Comparison of ENCODE assay signal across 10 cellular contexts in the genomic region with DNA sequence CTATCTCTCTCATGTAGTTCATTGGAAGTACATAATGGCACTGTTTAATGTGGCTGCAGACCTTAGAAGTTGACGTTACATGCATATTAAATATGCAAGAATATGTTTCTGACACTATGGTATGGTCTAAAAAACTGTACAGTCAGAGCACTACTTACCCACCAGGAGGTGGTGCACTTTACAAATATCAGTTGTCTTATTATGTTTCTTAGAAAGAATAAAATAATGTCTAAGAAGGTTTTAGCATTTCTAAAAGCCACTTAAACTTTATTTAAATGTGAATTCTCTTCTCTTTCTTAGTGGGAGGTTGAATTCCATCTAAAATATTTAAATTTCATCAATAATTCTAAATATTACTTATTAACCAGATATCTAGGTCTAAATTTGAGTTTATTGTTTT. TPM values are rescaled to one million over a fixed set of nuclear protein-coding genes. Genes with fewer than 3 reads are reported as not detected.
A peak's percentile ranks its signal among the peaks of the same experiment; 100 is the strongest.
DNase-seq lines count a peak whose midpoint lies in the region; ATAC-seq, FAIRE-seq and TF ChIP-seq lines count a peak whose summit lies in the region.
"Had no signal": no experiment of that assay in that cellular context is flagged by ENCODE, and none has a peak within 500 bp of the region (broad histone marks: within the 10 kb centered on the region; RNA-seq: fewer than 3 reads in every experiment).

No MANE protein-coding gene starts in this region.

- H3K27ac Mint-ChIP-seq in activated T-helper 2 cell treated with anti-CD3 and anti-CD28 coated beads, Interferon-gamma antibody, Interleukin-2, Interleukin-4, amounts not matched to agents 10 μg/mL and 5 μg/mL and 100 μg/mL, durations not matched to agents 14 hours and 24 hours and 36 hours, result no peak overlapping the region

- TF ChIP-seq CTCF in psoas muscle (IDR thresholded peaks at IDR 0.05), result no peak

- no peak overlapping the region for H3K4me3 ChIP-seq in psoas muscle

- no peaks in the 10 kb centered on the region for H3K36me3 ChIP-seq in psoas muscle (ENCODE audit: insufficient read depth in 1 of 2, low read depth in 1 of 2)

- peak; percentile 41 for FAIRE-seq in colon (lab: Jason Lieb, UNC)

- intact Hi-C loops in activated T-helper 2 cell treated with anti-CD3 and anti-CD28 coated beads, Interferon-gamma antibody, Interleukin-2, Interleukin-4, amounts not matched to agents 10 μg/mL and 5 μg/mL and 100 μg/mL, durations not matched to agents 14 hours and 24 hours and 36 hours (cut with micrococcal nuclease), result no loop called here
- intact Hi-C loops in psoas muscle (cut with DNase I), result no loop called here

- H3K9me3 Mint-ChIP-seq in activated T-helper 2 cell treated with anti-CD3 and anti-CD28 coated beads, Interferon-gamma antibody, Interleukin-2, Interleukin-4, amounts not matched to agents 10 μg/mL and 5 μg/mL and 100 μg/mL, durations not matched to agents 14 hours and 24 hours and 36 hours, result no peaks in the 10 kb centered on the region

- no peak overlapping the region for H3K27ac ChIP-seq in psoas muscle
- H3K27ac ChIP-seq: parathyroid adenoma had no signal

- H3K36me3 Mint-ChIP-seq in activated T-helper 2 cell treated with anti-CD3 and anti-CD28 coated beads, Interferon-gamma antibody, Interleukin-2, Interleukin-4, amounts not matched to agents 10 μg/mL and 5 μg/mL and 100 μg/mL, durations not matched to agents 14 hours and 24 hours and 36 hours (ENCODE audit: low read depth), result no peaks in the 10 kb centered on the region

- WGBS in psoas muscle, 3 donors, result 54 to 69% (median 64%) methylated on average over 1 of the region's 1 CpG

- peaks cover 0 to 48% (median 14%) of the 10 kb centered on the region in 3 donors for H3K27me3 ChIP-seq in psoas muscle (ENCODE audit: insufficient read depth in 3 of 3, low read length in 2 of 3)

- H3K4me1 Mint-ChIP-seq in activated T-helper 2 cell treated with anti-CD3 and anti-CD28 coated beads, Interferon-gamma antibody, Interleukin-2, Interleukin-4, amounts not matched to agents 10 μg/mL and 5 μg/mL and 100 μg/mL, durations not matched to agents 14 hours and 24 hours and 36 hours (ENCODE audit: low read depth), result peaks cover 8% of the 10 kb centered on the region

- DNase-seq in NCI-H510A treated with DMSO at 0.1 percent for 48 hours (lab: John Stamatoyannopoulos, UW), result peak; percentile 4
- DNase-seq in NCI-H510A (lab: John Stamatoyannopoulos, UW), result no peak
- peak; percentile 36 for DNase-seq in NAMALWA (ENCODE audit: low spot score)
- peak; percentile 8 for DNase-seq in pulmonary artery endothelial cell (ENCODE audit: low read depth, low spot score)
- DNase-seq in activated T-helper 2 cell treated with anti-CD3 and anti-CD28 coated beads, Interferon-gamma antibody, Interleukin-2, Interleukin-4, amounts not matched to agents 10 μg/mL and 5 μg/mL and 100 μg/mL, durations not matched to agents 14 hours and 24 hours and 36 hours (ENCODE audit: low spot score), result no peak
- DNase-seq in C1 segment of cervical spinal cord (lab: John Stamatoyannopoulos, UW), result no peak
- DNase-seq in psoas muscle, result no peak
- DNase-seq: activated gamma-delta T cell treated with Interleukin-2 at 50 U/mL for 16 hours had no signal

- ATAC-seq in psoas muscle, result no peak

- H3K9me3 ChIP-seq in psoas muscle, result no peaks in the 10 kb centered on the region

- peaks cover 48% of the 10 kb centered on the region for H3K27me3 Mint-ChIP-seq in activated T-helper 2 cell treated with anti-CD3 and anti-CD28 coated beads, Interferon-gamma antibody, Interleukin-2, Interleukin-4, amounts not matched to agents 10 μg/mL and 5 μg/mL and 100 μg/mL, durations not matched to agents 14 hours and 24 hours and 36 hours (ENCODE audit: low read depth)

- H3K4me1 ChIP-seq in psoas muscle, result no peaks in the 10 kb centered on the region
- H3K4me1 ChIP-seq: parathyroid adenoma had no signal

- H3K4me3 Mint-ChIP-seq in activated T-helper 2 cell treated with anti-CD3 and anti-CD28 coated beads, Interferon-gamma antibody, Interleukin-2, Interleukin-4, amounts not matched to agents 10 μg/mL and 5 μg/mL and 100 μg/mL, durations not matched to agents 14 hours and 24 hours and 36 hours (ENCODE audit: low read depth), result no peak overlapping the region

RNA-seq across cellular contexts. Expression of a gene that starts 4.3 kb away (rescaled TPM):
- total RNA-seq in pulmonary artery endothelial cell, result 0.04 TPM in 1 of 2 replicates, not detected in the other
- total RNA-seq in activated T-helper 2 cell treated with anti-CD3 and anti-CD28 coated beads, Interferon-gamma antibody, Interleukin-2, Interleukin-4, amounts not matched to agents 10 μg/mL and 5 μg/mL and 100 μg/mL, durations not matched to agents 14 hours and 24 hours and 36 hours, result not detected in 2 replicates
- total RNA-seq in psoas muscle, result under 1 TPM in 1 of 4 donors, not detected in 3; 0.47 TPM
- polyA plus RNA-seq in psoas muscle, result under 1 TPM in 2 of 3 donors, not detected in 1; 0.07 to 0.16 TPM

Comparison
In these comparisons a context has a peak if more than half of its experiments do, and no peak if none do; other contexts are left out.
1. DNase-seq: peak in NCI-H510A treated with DMSO at 0.1 percent for 48 hours (single experiment), NAMALWA (single experiment) and pulmonary artery endothelial cell (single experiment); none in NCI-H510A (single experiment), activated T-helper 2 cell treated with anti-CD3 and anti-CD28 coated beads, Interferon-gamma antibody, Interleukin-2, Interleukin-4, amounts not matched to agents 10 μg/mL and 5 μg/mL and 100 μg/mL, durations not matched to agents 14 hours and 24 hours and 36 hours (single experiment), C1 segment of cervical spinal cord (0 of 14) and psoas muscle (0 of 2).